In the genomic region with DNA sequence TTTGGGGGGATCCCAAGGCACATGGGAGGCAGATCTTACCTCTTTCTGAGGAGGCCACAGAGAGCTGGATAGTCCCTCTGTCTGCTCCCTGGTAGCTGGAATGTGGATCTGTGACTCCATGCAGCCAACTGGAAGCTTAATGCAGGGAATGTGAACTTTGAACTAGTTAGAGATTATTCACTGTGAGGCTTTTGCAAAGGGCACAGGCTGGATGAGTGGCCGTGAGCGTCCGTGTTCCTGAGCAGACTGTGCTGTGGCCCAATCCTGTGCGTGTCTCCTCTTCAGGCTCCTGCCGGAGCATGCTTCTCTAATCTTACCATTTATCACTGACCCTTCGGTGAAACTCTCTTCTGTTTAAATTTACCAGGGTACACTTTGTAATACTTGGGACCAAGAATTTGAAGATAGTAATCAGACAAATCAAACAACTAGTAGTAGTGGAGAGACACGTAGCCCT, we compare ENCODE assay signal across 19 cellular contexts.
A peak's percentile ranks its signal among the peaks of the same experiment; 100 is the strongest.
DNase-seq lines count a peak whose midpoint lies in the region; ATAC-seq and TF ChIP-seq lines count a peak whose summit lies in the region.
"Had no signal": no experiment of that assay in that cellular context is flagged by ENCODE, and none has a peak within 500 bp of the region (broad histone marks: within the 10 kb centered on the region; RNA-seq: fewer than 3 reads in every experiment).

No MANE protein-coding gene starts in this region.

- H3K27ac ChIP-seq in right atrium auricular region (peak overlapping the region; percentile 20 to 68), upper lobe of left lung (peak overlapping the region; percentile 20 to 49 (median 38)), dorsolateral prefrontal cortex (no peak overlapping the region)
- H3K27ac ChIP-seq: 22Rv1, BLaER1, transverse colon had no signal

- H3K36me3 ChIP-seq in right atrium auricular region = no peaks in the 10 kb centered on the region
- H3K36me3 ChIP-seq in upper lobe of left lung = no peaks in the 10 kb centered on the region
- H3K36me3 ChIP-seq: BLaER1, transverse colon had no signal

- H3K4me1 ChIP-seq in right atrium auricular region (peaks cover 0 to 41% of the 10 kb centered on the region in 2 donors), upper lobe of left lung (peaks cover 27 to 50% (median 35%) of the 10 kb centered on the region in 4 donors)
- H3K4me1 ChIP-seq: BLaER1 had no signal

- H3K9me3 ChIP-seq in right atrium auricular region = no peaks in the 10 kb centered on the region
- H3K9me3 ChIP-seq in upper lobe of left lung = no peaks in the 10 kb centered on the region
- H3K9me3 ChIP-seq: BLaER1, transverse colon had no signal

- H3K36me3 Mint-ChIP-seq in mesothelial cell of epicardium = no peaks in the 10 kb centered on the region
- H3K36me3 Mint-ChIP-seq: activated naive CD4-positive, alpha-beta T cell treated with anti-CD3 and anti-CD28 coated beads, Interleukin-2, amount 10 ng/mL, durations not matched to agents 7 days and 5 days; stimulated activated naive B cell treated with anti-CD40 and anti-IgM and Interleukin-4, amounts not matched to agents 10 μg/mL and 1 μg/mL and 100 μg/mL, for 72 hours had no signal

- ATAC-seq in upper lobe of left lung (ENCODE audit: low FRiP score in 2 of 2) (peak in 1 of 2 donors; percentile 19), GM21737 (IDR thresholded peaks at IDR 0.05; ENCODE audit: unreplicated experiment) (no peak)
- ATAC-seq: stimulated activated naive B cell treated with anti-CD40 and anti-IgM and Interleukin-4, amounts not matched to agents 10 μg/mL and 1 μg/mL and 100 μg/mL, for 72 hours had no signal

- no peak overlapping the region for H3K4me3 Mint-ChIP-seq in mesothelial cell of epicardium
- H3K4me3 Mint-ChIP-seq: activated CD4-positive, alpha-beta T cell treated with anti-CD3 and anti-CD28 coated beads, Interleukin-2, amount 10 ng/mL, durations not matched to agents 7 days and 5 days; activated naive CD4-positive, alpha-beta T cell treated with anti-CD3 and anti-CD28 coated beads, Interleukin-2, amount 10 ng/mL, durations not matched to agents 7 days and 5 days; stimulated activated naive B cell treated with anti-CD40 and anti-IgM and Interleukin-4, amounts not matched to agents 10 μg/mL and 1 μg/mL and 100 μg/mL, for 72 hours had no signal

- peaks cover 53% of the 10 kb centered on the region for H3K4me1 Mint-ChIP-seq in mesothelial cell of epicardium
- H3K4me1 Mint-ChIP-seq: activated CD4-positive, alpha-beta T cell treated with anti-CD3 and anti-CD28 coated beads, Interleukin-2, amount 10 ng/mL, durations not matched to agents 7 days and 5 days; activated naive CD4-positive, alpha-beta T cell treated with anti-CD3 and anti-CD28 coated beads, Interleukin-2, amount 10 ng/mL, durations not matched to agents 7 days and 5 days; stimulated activated naive B cell treated with anti-CD40 and anti-IgM and Interleukin-4, amounts not matched to agents 10 μg/mL and 1 μg/mL and 100 μg/mL, for 72 hours had no signal

- TF ChIP-seq CTCF in right atrium auricular region (IDR thresholded peaks at IDR 0.05) (no peak), mesothelial cell of epicardium (IDR thresholded peaks at IDR 0.05; ENCODE audit: unreplicated experiment) (no peak), upper lobe of left lung (IDR thresholded peaks at IDR 0.05) (no peak), dorsolateral prefrontal cortex (IDR thresholded peaks at IDR 0.05 in 54 of 56, conservative IDR thresholded peaks at IDR 0.05 in 2 of 56; ENCODE audit: low read depth in 1 of 56, partially characterized antibody in 56 of 56) (no peak)

- TF ChIP-seq POLR2A in upper lobe of left lung (IDR thresholded peaks at IDR 0.05) = no peak

- no peaks in the 10 kb centered on the region for H3K9me3 Mint-ChIP-seq in mesothelial cell of epicardium
- H3K9me3 Mint-ChIP-seq: activated CD4-positive, alpha-beta T cell treated with anti-CD3 and anti-CD28 coated beads, Interleukin-2, amount 10 ng/mL, durations not matched to agents 7 days and 5 days; stimulated activated naive B cell treated with anti-CD40 and anti-IgM and Interleukin-4, amounts not matched to agents 10 μg/mL and 1 μg/mL and 100 μg/mL, for 72 hours had no signal

- no peaks in the 10 kb centered on the region for H3K27me3 Mint-ChIP-seq in mesothelial cell of epicardium (ENCODE audit: low read depth)
- H3K27me3 Mint-ChIP-seq: activated CD4-positive, alpha-beta T cell treated with anti-CD3 and anti-CD28 coated beads, Interleukin-2, amount 10 ng/mL, durations not matched to agents 7 days and 5 days; activated naive CD4-positive, alpha-beta T cell treated with anti-CD3 and anti-CD28 coated beads, Interleukin-2, amount 10 ng/mL, durations not matched to agents 7 days and 5 days; stimulated activated naive B cell treated with anti-CD40 and anti-IgM and Interleukin-4, amounts not matched to agents 10 μg/mL and 1 μg/mL and 100 μg/mL, for 72 hours had no signal

- 67 to 77% methylated on average over 7 of the region's 7 CpGs for WGBS in upper lobe of left lung, 2 donors

- H3K27me3 ChIP-seq in right atrium auricular region = no peaks in the 10 kb centered on the region
- no peaks in the 10 kb centered on the region for H3K27me3 ChIP-seq in upper lobe of left lung
- H3K27me3 ChIP-seq in dorsolateral prefrontal cortex = no peaks in the 10 kb centered on the region
- H3K27me3 ChIP-seq: BLaER1, transverse colon had no signal

- DNase-seq in DMS53 (lab: John Stamatoyannopoulos, UW) = peak; percentile 61
- no peak for DNase-seq in DMS53 treated with DMSO at 0.1 percent for 48 hours (lab: John Stamatoyannopoulos, UW; ENCODE audit: unreplicated experiment)
- no peak for DNase-seq in right atrium auricular region (ENCODE audit: low spot score)
- no peak for DNase-seq in mesothelial cell of epicardium (ENCODE audit: low spot score in 2 of 2, unreplicated experiment in 2 of 2)
- DNase-seq in upper lobe of left lung = no peak
- DNase-seq in dorsolateral prefrontal cortex = no peak
- no peak for DNase-seq in activated T-cell treated with anti-CD3 and anti-CD28 coated beads for 4 hours
- DNase-seq: activated CD4-positive, alpha-beta T cell treated with anti-CD3 and anti-CD28 coated beads, Interleukin-2, amount 10 ng/mL, durations not matched to agents 7 days and 5 days; activated naive CD4-positive, alpha-beta T cell treated with anti-CD3 and anti-CD28 coated beads, Interleukin-2, amount 10 ng/mL, durations not matched to agents 7 days and 5 days; activated T-cell treated with anti-CD3 and anti-CD28 coated beads, Interleukin-2, amount 50 U/mL, for 1 hour; DMS79; kidney glomerular epithelial cell; NCI-H1436 treated with DMSO at 0.1 percent for 48 hours; NCI-H2227 treated with DMSO at 0.1 percent for 48 hours; stimulated activated naive B cell treated with anti-CD40 and anti-IgM and Interleukin-4, amounts not matched to agents 10 μg/mL and 1 μg/mL and 100 μg/mL, for 72 hours; transverse colon had no signal

- H3K27ac Mint-ChIP-seq in mesothelial cell of epicardium = peak overlapping the region; percentile 27
- H3K27ac Mint-ChIP-seq: activated CD4-positive, alpha-beta T cell treated with anti-CD3 and anti-CD28 coated beads, Interleukin-2, amount 10 ng/mL, durations not matched to agents 7 days and 5 days; activated naive CD4-positive, alpha-beta T cell treated with anti-CD3 and anti-CD28 coated beads, Interleukin-2, amount 10 ng/mL, durations not matched to agents 7 days and 5 days; stimulated activated naive B cell treated with anti-CD40 and anti-IgM and Interleukin-4, amounts not matched to agents 10 μg/mL and 1 μg/mL and 100 μg/mL, for 72 hours had no signal

- peak in 1 of 4 donors; percentile 20 for TF ChIP-seq EP300 in upper lobe of left lung (IDR thresholded peaks at IDR 0.05)

- H3K4me3 ChIP-seq in right atrium auricular region (no peak overlapping the region), upper lobe of left lung (no peak overlapping the region), dorsolateral prefrontal cortex (no peak overlapping the region)
- H3K4me3 ChIP-seq: BLaER1, transverse colon had no signal

- intact Hi-C loops in dorsolateral prefrontal cortex (cut with DNase I) = no loop called here

Comparison
In these comparisons a context has a peak if more than half of its experiments do, and no peak if none do; other contexts are left out.
1. H3K27ac ChIP-seq: peak in right atrium auricular region (2 of 2) and upper lobe of left lung (4 of 4); none in dorsolateral prefrontal cortex (0 of 59).